Comparison of ENCODE assay signal across 9 cellular contexts in genomic region chr18:832085-832681, GRCh38. TPM values are rescaled to one million over a fixed set of nuclear protein-coding genes. Genes with fewer than 3 reads are reported as not detected.
DNase-seq lines count a peak whose midpoint lies in the region; ATAC-seq, FAIRE-seq and TF ChIP-seq lines count a peak whose summit lies in the region.
"Had no signal": no experiment of that assay in that cellular context is flagged by ENCODE, and none has a peak within 500 bp of the region (broad histone marks: within the 10 kb centered on the region; RNA-seq: fewer than 3 reads in every experiment).

No MANE protein-coding gene starts in this region.

- 2% methylated on average over 11 of the region's 16 CpGs for WGBS in HepG2 (ENCODE audit: low lambda C conversion rate)

- CTCF ChIA-PET in activated CD4-positive, alpha-beta memory T cell treated with anti-CD3 and anti-CD28 coated beads, Interleukin-2, amount 10 ng/mL, durations not matched to agents 7 days and 5 days (lab: Charles Lee), result interaction anchor here (0.6 to 5.8 kb wide), 19 partner anchors 8 to 212 kb away, joined by 3 to 173 read pairs (median 8); partner anchors contain the start of genes ENOSF1, TYMS and YES1
- CTCF ChIA-PET in HepG2 (lab: Yijun Ruan, JAX; ENCODE audit: low intra/inter-chr PET ratio, low total read pairs), result interaction anchor here (0.8 to 4.1 kb wide), 2 partner anchors 91 to 120 kb away, joined by 3 to 61 read pairs; partner anchors contain the start of gene ENOSF1

- no peaks in the 10 kb centered on the region for H4K20me1 ChIP-seq in DND-41 (ENCODE audit: insufficient read depth, low read length)
- no peaks in the 10 kb centered on the region for H4K20me1 ChIP-seq in HepG2 (ENCODE audit: insufficient read depth, low read length)

- H3K27me3 ChIP-seq in DND-41 (ENCODE audit: insufficient read depth, low read length, poor library complexity) (no peaks in the 10 kb centered on the region), HepG2 (ENCODE audit: control insufficient read depth in 1 of 2, insufficient read depth in 2 of 2, low read length in 2 of 2) (no peaks in the 10 kb centered on the region)

- no peaks in the 10 kb centered on the region for H3K36me3 Mint-ChIP-seq in activated CD4-positive, alpha-beta memory T cell treated with anti-CD3 and anti-CD28 coated beads, Interleukin-2, amount 10 ng/mL, durations not matched to agents 7 days and 5 days (ENCODE audit: low read depth)

- no peak overlapping the region for H3K4me2 ChIP-seq in DND-41 (ENCODE audit: insufficient read depth, low read length)
- peak overlapping the region; percentile 74 for H3K4me2 ChIP-seq in HepG2 (ENCODE audit: low read depth, low read length)

- H3K27ac ChIP-seq in DND-41 (ENCODE audit: low read length) (no peak overlapping the region), HepG2 (ENCODE audit: extremely low read length, insufficient read depth, low read length) (no peak overlapping the region)

- in situ Hi-C loops in HepG2 (cut with HindIII; ENCODE audit: extremely low pct_ligation_motif_present, low pct_unique_long_range_greater_than_20kb), result loop anchor here (5.0 to 25.0 kb wide), 2 partner anchors 90 to 220 kb away; no protein-coding TSS in a partner anchor

- ATAC-seq in DND-41 (ENCODE audit: insufficient read depth, low read depth) (no peak), HepG2 (peak; percentile 98), HG03521 (IDR thresholded peaks at IDR 0.05; ENCODE audit: unreplicated experiment) (no peak), GM21528 (IDR thresholded peaks at IDR 0.05; ENCODE audit: low FRiP score, unreplicated experiment) (no peak), GM18498 (IDR thresholded peaks at IDR 0.05; ENCODE audit: unreplicated experiment) (no peak)

- H3K4me3 ChIP-seq in DND-41 (ENCODE audit: low read depth in 1 of 2, low read length in 2 of 2) (no peak overlapping the region), NB4 (ENCODE audit: low read depth, low read length) (no peak overlapping the region), HepG2 (replicated peaks in 1 of 3; ENCODE audit: insufficient read depth in 1 of 3, low read depth in 2 of 3, low read length in 3 of 3) (peak overlapping the region; percentile 38 to 67 (median 49))

- BruUV-seq in HepG2 (replicated peaks; lab: Mats Ljungman, UMichigan), result no TSS peak

- H3K4me3 Mint-ChIP-seq in activated CD4-positive, alpha-beta memory T cell treated with anti-CD3 and anti-CD28 coated beads, Interleukin-2, amount 10 ng/mL, durations not matched to agents 7 days and 5 days, result no peak overlapping the region

- H3K9ac ChIP-seq in DND-41 (ENCODE audit: low read depth, low read length), result no peak overlapping the region
- no peak overlapping the region for H3K9ac ChIP-seq in HepG2 (ENCODE audit: insufficient read depth, low read depth, low read length)

- no peak overlapping the region for H2AFZ ChIP-seq in DND-41 (ENCODE audit: low read depth, low read length)
- H2AFZ ChIP-seq in HepG2 (ENCODE audit: low read length), result peak overlapping the region; percentile 64

- no peak for TF ChIP-seq POLR2A in NB4 (IDR thresholded peaks at IDR 0.05; ENCODE audit: extremely low read depth, insufficient read length)
- peak in 1 of 2 experiments; percentile 53; a peak in 1 of 4 replicates for TF ChIP-seq POLR2A in HepG2 (IDR thresholded peaks at IDR 0.05; ENCODE audit: insufficient read depth in 1 of 2, low read depth in 2 of 2, low read length in 2 of 2)

- peak; percentile 77 for TF ChIP-seq RAD21 in HepG2 (CRISPR knock-in tag; IDR thresholded peaks at IDR 0.05)

- H3K79me2 ChIP-seq in DND-41 (ENCODE audit: insufficient read depth, low read length) (no peaks in the 10 kb centered on the region), HepG2 (ENCODE audit: insufficient read depth, low read length) (no peaks in the 10 kb centered on the region)

- peaks cover 8% of the 10 kb centered on the region for H3K27me3 Mint-ChIP-seq in activated CD4-positive, alpha-beta memory T cell treated with anti-CD3 and anti-CD28 coated beads, Interleukin-2, amount 10 ng/mL, durations not matched to agents 7 days and 5 days

- H3K4me1 Mint-ChIP-seq in activated CD4-positive, alpha-beta memory T cell treated with anti-CD3 and anti-CD28 coated beads, Interleukin-2, amount 10 ng/mL, durations not matched to agents 7 days and 5 days, result peaks cover 19% of the 10 kb centered on the region

- H3K36me3 ChIP-seq in DND-41 (ENCODE audit: insufficient read depth, low read length) (no peaks in the 10 kb centered on the region), HepG2 (replicated peaks in 1 of 2; ENCODE audit: control insufficient read depth in 1 of 2, insufficient read depth in 2 of 2, low read length in 2 of 2) (no peaks in the 10 kb centered on the region)

- DNase-seq in DND-41, result no peak
- DNase-seq in NB4 (ENCODE audit: low read depth), result peak; percentile 31
- DNase-seq in activated CD4-positive, alpha-beta memory T cell treated with anti-CD3 and anti-CD28 coated beads, Interleukin-2, amount 10 ng/mL, durations not matched to agents 7 days and 5 days, result peak; percentile 45
- peak; percentile 91 for DNase-seq in HepG2 (ENCODE audit: low spot score)
- no peak for DNase-seq in HK-2 (ENCODE audit: unreplicated experiment)
- DNase-seq: NCI-H526 treated with DMSO at 0.1 percent for 48 hours had no signal

- TF ChIP-seq EP300 in HepG2 (IDR thresholded peaks at IDR 0.05; ENCODE audit: low read depth in 2 of 2, low read length in 2 of 2), result peak in 1 of 2 experiments; percentile 21; a peak in 1 of 4 replicates
- peak; percentile 39; the same call in 1 of the 2 replicates for TF ChIP-seq EP300 in HepG2 (CRISPR knock-in tag; IDR thresholded peaks at IDR 0.05; ENCODE audit: borderline replicate concordance)

- H3K4me1 ChIP-seq in DND-41 (ENCODE audit: insufficient read depth, low read length), result peaks cover 19% of the 10 kb centered on the region
- peaks cover 52% of the 10 kb centered on the region for H3K4me1 ChIP-seq in HepG2 (ENCODE audit: insufficient read depth, low read length)

- peak; percentile 99 for FAIRE-seq in HepG2 (lab: Jason Lieb, UNC)

- no peaks in the 10 kb centered on the region for H3K9me3 Mint-ChIP-seq in activated CD4-positive, alpha-beta memory T cell treated with anti-CD3 and anti-CD28 coated beads, Interleukin-2, amount 10 ng/mL, durations not matched to agents 7 days and 5 days

- H3K27ac Mint-ChIP-seq in activated CD4-positive, alpha-beta memory T cell treated with anti-CD3 and anti-CD28 coated beads, Interleukin-2, amount 10 ng/mL, durations not matched to agents 7 days and 5 days, result no peak overlapping the region

- POLR2A ChIA-PET in activated CD4-positive, alpha-beta memory T cell treated with anti-CD3 and anti-CD28 coated beads, Interleukin-2, amount 10 ng/mL, durations not matched to agents 7 days and 5 days (lab: Charles Lee), result interaction anchor here (0.6 to 3.7 kb wide), 7 partner anchors 20 to 176 kb away, joined by 3 to 76 read pairs (median 4); partner anchors contain the start of genes ENOSF1 and YES1
- POLR2A ChIA-PET in HepG2 (lab: Yijun Ruan, JAX), result interaction anchor here (1.1 to 1.5 kb wide), 3 partner anchors 16 to 120 kb away, joined by 7 to 10 read pairs (median 9); partner anchors contain the start of genes ENOSF1 and YES1

- TF ChIP-seq CTCF in DND-41 (IDR thresholded peaks at IDR 0.05; ENCODE audit: borderline replicate concordance, extremely low read depth, low read length, poor library complexity, severe bottlenecking) (peak; percentile 37), NB4 (IDR thresholded peaks at IDR 0.05; ENCODE audit: low read depth, low read length) (no peak), HepG2 (CRISPR knock-in tag; IDR thresholded peaks at IDR 0.05) (peak; percentile 89)

- intact Hi-C loops in HepG2 (cut with micrococcal nuclease; ENCODE audit: unreplicated experiment), result loop anchor here (1.0 to 10.0 kb wide), 3 partner anchors 90 to 207 kb away; partner anchors contain the start of gene TYMS

- H3K9me3 ChIP-seq in DND-41 (ENCODE audit: insufficient read depth, low read length, severe bottlenecking), result no peaks in the 10 kb centered on the region
- H3K9me3 ChIP-seq in HepG2 (ENCODE audit: low read length), result no peaks in the 10 kb centered on the region

RNA-seq across cellular contexts. Expression of gene YES1, which starts 20.1 kb away (rescaled TPM):
- 10 to 100 TPM; 11.2 to 12.0 TPM for total RNA-seq in activated CD4-positive, alpha-beta memory T cell treated with anti-CD3 and anti-CD28 coated beads, Interleukin-2, amount 10 ng/mL, durations not matched to agents 7 days and 5 days
- 70.8 and 105 TPM in 2 replicates for total RNA-seq in HepG2 (2016; rRNA removed; fragmentation: Illumina TruSeq; extraction: Trizol)
- total RNA-seq in HepG2 (2016; cell fraction: cytosol; rRNA removed; fragmentation: Illumina TruSeq; extraction: Trizol; ENCODE audit: low read depth), result 15.8 and 18.2 TPM in 2 replicates
- total RNA-seq in HepG2 (2016; cell fraction: insoluble cytoplasmic fraction; rRNA removed; fragmentation: Illumina TruSeq; extraction: Trizol), result 69.2 and 96.9 TPM in 2 replicates
- 80.5 and 89.8 TPM in 2 replicates for total RNA-seq in HepG2 (2016; cell fraction: membrane; rRNA removed; fragmentation: Illumina TruSeq; extraction: Trizol)
- total RNA-seq in HepG2 (2016; cell fraction: nucleus; rRNA removed; fragmentation: Illumina TruSeq; extraction: Trizol), result 32.4 and 40.0 TPM in 2 replicates
- 13.6 and 17.2 TPM in 2 replicates for polyA plus RNA-seq in HepG2 (2011; rRNA removed)
- polyA plus RNA-seq in HepG2 (2011; cell fraction: cytosol; rRNA removed), result 20.0 and 23.3 TPM in 2 replicates
- polyA plus RNA-seq in HepG2 (2011; cell fraction: nucleus; rRNA removed), result 12.0 and 12.1 TPM in 2 replicates
- polyA plus RNA-seq in HepG2 (2012), result 38.9 and 45.8 TPM in 2 replicates
- 10.0 and 10.4 TPM in 2 replicates for polyA plus RNA-seq in HepG2 (2016; cell fraction: cytosol; fragmentation: Illumina TruSeq; extraction: Trizol; ENCODE audit: low read depth)
- polyA plus RNA-seq in HepG2 (2016; cell fraction: insoluble cytoplasmic fraction; fragmentation: Illumina TruSeq; extraction: Trizol; ENCODE audit: low read depth), result 69.0 and 76.0 TPM in 2 replicates
- 33.4 and 35.7 TPM in 2 replicates for polyA plus RNA-seq in HepG2 (2016; cell fraction: membrane; fragmentation: Illumina TruSeq; extraction: Trizol; ENCODE audit: low read depth)
- 27.3 and 29.1 TPM in 2 replicates for polyA plus RNA-seq in HepG2 (2016; cell fraction: nucleus; fragmentation: Illumina TruSeq; extraction: Trizol; ENCODE audit: insufficient read depth, low read depth)
- 35.4 and 58.6 TPM in 2 replicates for polyA minus RNA-seq in HepG2 (2011; rRNA and poly(A)+ RNA removed; ENCODE audit: low replicate concordance)
- 29.1 and 33.4 TPM in 2 replicates for polyA minus RNA-seq in HepG2 (2011; cell fraction: cytosol; rRNA and poly(A)+ RNA removed)
- polyA minus RNA-seq in HepG2 (2011; cell fraction: nucleus; rRNA and poly(A)+ RNA removed), result 16.5 and 22.1 TPM in 2 replicates

Comparison
In these comparisons a context has a peak if more than half of its experiments do, and no peak if none do; other contexts are left out.
1. DNase-seq: peak in NB4 (single experiment), activated CD4-positive, alpha-beta memory T cell treated with anti-CD3 and anti-CD28 coated beads, Interleukin-2, amount 10 ng/mL, durations not matched to agents 7 days and 5 days (single experiment) and HepG2 (single experiment); none in DND-41 (single experiment) and HK-2 (single experiment).
2. H3K4me3 ChIP-seq: peak in HepG2 (3 of 3); none in DND-41 (0 of 2) and NB4 (single experiment).